33 cellular contexts compared by ENCODE assay signal in the genomic region with DNA sequence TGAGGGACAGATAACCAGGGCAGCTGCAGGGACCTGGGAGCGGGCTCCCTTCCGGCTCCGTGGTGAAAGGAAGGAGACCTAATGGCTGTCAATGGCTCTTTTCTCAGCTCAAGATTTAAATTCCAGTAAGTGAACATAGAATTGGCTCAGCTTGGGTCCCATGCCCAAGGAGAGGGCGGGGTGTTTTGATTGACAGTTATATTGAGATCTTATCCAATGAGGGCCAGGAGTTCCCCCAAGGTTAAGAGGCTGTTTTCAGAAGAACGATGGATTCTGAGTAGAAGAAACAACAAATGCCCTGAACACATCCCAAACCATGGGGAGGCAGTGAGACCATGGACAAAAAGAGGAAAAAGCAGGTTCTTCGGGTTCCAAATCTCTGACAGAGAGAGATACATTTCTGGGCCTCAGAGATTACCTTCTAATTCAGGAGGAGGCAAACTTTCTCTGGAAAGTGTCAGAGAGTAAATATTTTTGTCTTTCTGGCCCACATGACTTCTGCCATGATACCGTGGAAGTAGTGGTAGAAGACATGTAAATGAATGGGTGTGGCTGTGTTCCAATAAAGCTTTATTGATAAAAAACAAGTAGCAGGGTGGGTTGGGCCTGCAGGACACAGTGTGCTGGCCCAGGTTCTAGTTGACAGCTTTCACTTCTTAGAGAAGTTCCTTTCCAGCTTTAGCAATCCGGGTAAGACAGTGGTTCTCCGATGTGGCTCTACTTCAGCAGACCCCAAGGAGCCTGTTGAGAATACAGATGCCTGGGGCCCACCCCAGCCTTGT.
"Had no signal": no experiment of that assay in that cellular context is flagged by ENCODE, and none has a peak within 500 bp of the region (broad histone marks: within the 10 kb centered on the region; RNA-seq: fewer than 3 reads in every experiment).

No MANE protein-coding gene starts in this region.

- H3K27me3 ChIP-seq: ascending aorta, body of pancreas, SJSA1 had no signal

- H3K36me3 ChIP-seq: ascending aorta, SJSA1 had no signal

- H3K4me3 Mint-ChIP-seq: activated CD4-positive, alpha-beta T cell treated with anti-CD3 and anti-CD28 coated beads, Interleukin-2, amount 10 ng/mL, durations not matched to agents 24 days and 14 days; activated CD8-positive, alpha-beta memory T cell treated with anti-CD3 and anti-CD28 coated beads, Interleukin-2, amount 10 ng/mL, durations not matched to agents 7 days and 5 days; activated naive CD4-positive, alpha-beta T cell treated with anti-CD3 and anti-CD28 coated beads, Interleukin-2, amount 50 U/mL, for 24 hours; activated T-cell treated with anti-CD3 and anti-CD28 coated beads, Interleukin-2, amount 50 U/mL, for 24 hours; activated T-helper 1 cell treated with anti-CD3 and anti-CD28 coated beads, Interleukin-12 subunit alpha, Interleukin-12 subunit beta, Interleukin-2, Interleukin-4 antibody, amounts not matched to agents 30 ng/mL and 10 ng/mL and 1 ng/mL, durations not matched to agents 14 hours and 24 hours and 36 hours; T-helper 1 cell treated with Interleukin-12 subunit alpha and Interleukin-12 subunit beta and Interleukin-4 antibody, amounts not matched to agents 30 μg/mL and 1 μg/mL, for 36 hours; WTC11 had no signal

- ATAC-seq: activated CD8-positive, alpha-beta memory T cell treated with anti-CD3 and anti-CD28 coated beads, Interleukin-2, amount 10 ng/mL, durations not matched to agents 7 days and 5 days; body of pancreas; PC-3; SK-N-SH treated with all-trans-retinoic acid at 6 μM for 48 hours; WTC11 had no signal

- H3K9me3 ChIP-seq: ascending aorta, body of pancreas had no signal

- H3K27ac Mint-ChIP-seq: activated CD4-positive, alpha-beta T cell treated with anti-CD3 and anti-CD28 coated beads, Interleukin-2, amount 10 ng/mL, durations not matched to agents 24 days and 14 days; activated CD8-positive, alpha-beta memory T cell treated with anti-CD3 and anti-CD28 coated beads, Interleukin-2, amount 10 ng/mL, durations not matched to agents 7 days and 5 days; activated naive CD4-positive, alpha-beta T cell treated with anti-CD3 and anti-CD28 coated beads, Interleukin-2, amount 50 U/mL, for 24 hours; activated T-cell treated with anti-CD3 and anti-CD28 coated beads, Interleukin-2, amount 50 U/mL, for 24 hours; activated T-helper 1 cell treated with anti-CD3 and anti-CD28 coated beads, Interleukin-12 subunit alpha, Interleukin-12 subunit beta, Interleukin-2, Interleukin-4 antibody, amounts not matched to agents 30 ng/mL and 10 ng/mL and 1 ng/mL, durations not matched to agents 14 hours and 24 hours and 36 hours; T-helper 1 cell treated with Interleukin-12 subunit alpha and Interleukin-12 subunit beta and Interleukin-4 antibody, amounts not matched to agents 30 μg/mL and 1 μg/mL, for 36 hours; WTC11 had no signal

- H3K4me3 ChIP-seq: ascending aorta, body of pancreas, SJSA1 had no signal

- DNase-seq: activated CD4-positive, alpha-beta T cell treated with anti-CD3 and anti-CD28 coated beads for 1 hour; activated CD4-positive, alpha-beta T cell treated with anti-CD3 and anti-CD28 coated beads, Interleukin-2, amount 10 ng/mL, durations not matched to agents 24 days and 14 days; activated CD4-positive, alpha-beta T cell treated with anti-CD3 and anti-CD28 coated beads, Interleukin-2, amount 50 U/mL, for 48 hours; activated CD8-positive, alpha-beta memory T cell treated with anti-CD3 and anti-CD28 coated beads, Interleukin-2, amount 10 ng/mL, durations not matched to agents 7 days and 5 days; activated effector memory CD4-positive, alpha-beta T cell treated with Interleukin-2 at 50 U/mL for 16 hours; activated naive CD4-positive, alpha-beta T cell; activated T-cell treated with anti-CD3 and anti-CD28 coated beads, Interleukin-2, amount 50 U/mL, for 24 hours; amniotic stem cell; body of pancreas; central memory CD4-positive, alpha-beta T cell; KG1; MV-4-11; NCI-H1092 treated with DMSO at 0.1 percent for 48 hours; NCI-H1417 treated with DMSO at 0.1 percent for 48 hours; NCI-H1694; NCI-H2029; NCI-H2107; NCI-H510A treated with DMSO at 0.1 percent for 48 hours; NCI-H69; NK-92 treated with Interleukin-12 subunit alpha and Interleukin-12 subunit beta, amount 100 ng/mL, for 24 hours; PC-3; SHP77; SW 1271; T-helper 9 cell had no signal

- H3K9me3 Mint-ChIP-seq: activated CD4-positive, alpha-beta T cell treated with anti-CD3 and anti-CD28 coated beads, Interleukin-2, amount 10 ng/mL, durations not matched to agents 24 days and 14 days; activated naive CD4-positive, alpha-beta T cell treated with anti-CD3 and anti-CD28 coated beads, Interleukin-2, amount 50 U/mL, for 24 hours; activated T-cell treated with anti-CD3 and anti-CD28 coated beads, Interleukin-2, amount 50 U/mL, for 24 hours; activated T-helper 1 cell treated with anti-CD3 and anti-CD28 coated beads, Interleukin-12 subunit alpha, Interleukin-12 subunit beta, Interleukin-2, Interleukin-4 antibody, amounts not matched to agents 30 ng/mL and 10 ng/mL and 1 ng/mL, durations not matched to agents 14 hours and 24 hours and 36 hours; T-helper 1 cell treated with Interleukin-12 subunit alpha and Interleukin-12 subunit beta and Interleukin-4 antibody, amounts not matched to agents 30 μg/mL and 1 μg/mL, for 36 hours; WTC11 had no signal

- H3K36me3 Mint-ChIP-seq: activated CD8-positive, alpha-beta memory T cell treated with anti-CD3 and anti-CD28 coated beads, Interleukin-2, amount 10 ng/mL, durations not matched to agents 7 days and 5 days; activated naive CD4-positive, alpha-beta T cell treated with anti-CD3 and anti-CD28 coated beads, Interleukin-2, amount 50 U/mL, for 24 hours; WTC11 had no signal

- FAIRE-seq: bronchial epithelial cell, RCC 7860 had no signal

- H3K4me1 ChIP-seq: body of pancreas had no signal

- H3K27ac ChIP-seq: ascending aorta, body of pancreas, SJSA1 had no signal
